29 cellular contexts compared by ENCODE assay signal in genomic region chrX:100435726-100436125, GRCh38. TPM values are rescaled to one million over a fixed set of nuclear protein-coding genes. Genes with fewer than 3 reads are reported as not detected.
"Had no signal": no experiment of that assay in that cellular context is flagged by ENCODE, and none has a peak within 500 bp of the region (broad histone marks: within the 10 kb centered on the region; RNA-seq: fewer than 3 reads in every experiment).

No MANE protein-coding gene starts in this region.

- H3K27ac ChIP-seq: coronary artery, esophagus squamous epithelium, heart right ventricle, lower lobe of right lung, neural progenitor cell, parathyroid adenoma, right lobe of liver, suprapubic skin, transverse colon had no signal

- H3K4me1 Mint-ChIP-seq: memory B cell; mesothelial cell of epicardium; naive B cell; stimulated activated naive CD8-positive, alpha-beta T cell treated with anti-CD3 and anti-CD28 coated beads, Interleukin-15, amount 100 ng/mL, for 72 hours had no signal

- H3K79me2 ChIP-seq: parathyroid adenoma had no signal

- H2AFZ ChIP-seq: neural progenitor cell, parathyroid adenoma had no signal

- H3K4me1 ChIP-seq: heart right ventricle, lower lobe of right lung, parathyroid adenoma, right lobe of liver, suprapubic skin, transverse colon had no signal

- H3K4me3 Mint-ChIP-seq: memory B cell; mesothelial cell of epicardium; naive B cell; natural killer cell treated with Interleukin-12 subunit alpha and Interleukin-12 subunit beta and Interleukin-15 and Interleukin-18, amount 100 ng/mL, for 72 hours; neural progenitor cell; stimulated activated naive CD8-positive, alpha-beta T cell treated with anti-CD3 and anti-CD28 coated beads, Interleukin-15, amount 100 ng/mL, for 72 hours had no signal

- H3K36me3 ChIP-seq: esophagus squamous epithelium, heart right ventricle, lower lobe of right lung, neural progenitor cell, right lobe of liver, suprapubic skin, transverse colon had no signal

- FAIRE-seq: endothelial cell of umbilical vein, keratinocyte, small intestine had no signal

- H3K27ac Mint-ChIP-seq: memory B cell; mesothelial cell of epicardium; naive B cell; natural killer cell treated with Interleukin-12 subunit alpha and Interleukin-12 subunit beta and Interleukin-15 and Interleukin-18, amount 100 ng/mL, for 72 hours; neural progenitor cell; progenitor cell of endocrine pancreas; stimulated activated naive CD8-positive, alpha-beta T cell treated with anti-CD3 and anti-CD28 coated beads, Interleukin-15, amount 100 ng/mL, for 72 hours had no signal

- H3K27me3 ChIP-seq: esophagus squamous epithelium, neural progenitor cell, right lobe of liver, suprapubic skin, transverse colon had no signal

- H3K27me3 Mint-ChIP-seq: stimulated activated naive CD8-positive, alpha-beta T cell treated with anti-CD3 and anti-CD28 coated beads, Interleukin-15, amount 100 ng/mL, for 72 hours had no signal

- ATAC-seq: heart right ventricle; left ventricle myocardium superior; lower lobe of right lung; mucosa of descending colon; natural killer cell treated with Interleukin-12 subunit alpha and Interleukin-12 subunit beta and Interleukin-15 and Interleukin-18, amount 100 ng/mL, for 72 hours; right lobe of liver; stimulated activated naive CD8-positive, alpha-beta T cell treated with anti-CD3 and anti-CD28 coated beads, Interleukin-15, amount 100 ng/mL, for 72 hours had no signal

- H3K9me3 ChIP-seq: esophagus squamous epithelium, heart right ventricle, lower lobe of right lung, mucosa of descending colon, right lobe of liver, suprapubic skin, transverse colon had no signal

- H3K36me3 Mint-ChIP-seq: memory B cell; mesothelial cell of epicardium; naive B cell; natural killer cell treated with Interleukin-12 subunit alpha and Interleukin-12 subunit beta and Interleukin-15 and Interleukin-18, amount 100 ng/mL, for 72 hours; neural progenitor cell had no signal

- H3K4me3 ChIP-seq: coronary artery, esophagus squamous epithelium, heart right ventricle, lower lobe of right lung, mucosa of descending colon, neural progenitor cell, right lobe of liver, suprapubic skin, transverse colon had no signal

- H3K9ac ChIP-seq: neural progenitor cell, parathyroid adenoma had no signal

- DNase-seq: dermis blood vessel endothelial cell; effector memory CD4-positive, alpha-beta T cell; erythroblast; esophagus squamous epithelium; foreskin melanocyte; glutamatergic neuron; heart right ventricle; hippocampal formation; left ventricle myocardium superior; lower lobe of right lung; mucosa of descending colon; naive B cell; right lobe of liver; small intestine; stimulated activated CD4-positive, alpha-beta T cell treated with anti-CD3 and anti-CD28 coated beads, Interleukin-15, amount 100 ng/mL, for 24 hours; stimulated activated CD4-positive, alpha-beta T cell treated with anti-CD3 and anti-CD28 coated beads, Interleukin-2, amount 100 ng/mL, for 48 hours; stimulated activated naive CD4-positive, alpha-beta T cell; stimulated activated naive CD8-positive, alpha-beta T cell treated with anti-CD3 and anti-CD28 coated beads, Interleukin-15, amount 100 ng/mL, for 72 hours; transverse colon had no signal

- H3K4me2 ChIP-seq: neural progenitor cell had no signal

RNA-seq across cellular contexts. Expression of gene PCDH19, which starts 25.7 kb away (rescaled TPM):
- total RNA-seq: natural killer cell treated with Interleukin-12 subunit alpha and Interleukin-12 subunit beta and Interleukin-15 and Interleukin-18, amount 100 ng/mL, for 72 hours had no signal
- polyA plus RNA-seq: keratinocyte had no signal
